In the genomic region with DNA sequence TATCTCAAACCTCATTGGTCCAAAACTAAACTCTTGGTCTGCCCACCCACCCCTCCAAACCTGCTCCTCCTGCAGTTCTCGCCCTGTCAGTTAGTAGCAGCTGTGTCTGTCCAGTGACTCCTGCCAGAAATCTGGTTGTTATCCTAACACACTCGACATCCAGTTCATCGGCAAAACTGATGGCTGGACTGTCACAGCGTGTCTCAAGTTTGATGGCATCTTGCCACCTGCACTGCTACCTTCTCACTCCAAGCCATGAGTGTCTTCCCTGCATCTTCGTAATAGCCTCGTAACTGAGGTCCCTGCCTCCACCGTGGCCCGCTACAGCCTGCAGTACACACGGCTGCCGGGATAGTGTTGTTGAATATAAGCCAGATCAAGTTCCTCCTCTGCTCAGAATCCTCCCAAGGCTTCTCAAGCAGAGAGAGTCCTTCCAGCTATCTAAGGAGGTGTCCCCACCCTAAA, we compare ENCODE assay signal across 23 cellular contexts.
DNase-seq lines count a peak whose midpoint lies in the region; ATAC-seq and TF ChIP-seq lines count a peak whose summit lies in the region.
"Had no signal": no experiment of that assay in that cellular context is flagged by ENCODE, and none has a peak within 500 bp of the region (broad histone marks: within the 10 kb centered on the region; RNA-seq: fewer than 3 reads in every experiment).

No MANE protein-coding gene starts in this region.

- H3K9ac ChIP-seq in IMR-90 (ENCODE audit: low read depth, low read length): no peak overlapping the region

- no peaks in the 10 kb centered on the region for H3K9me3 ChIP-seq in IMR-90 (ENCODE audit: control insufficient read depth, insufficient read depth, low read length)
- H3K9me3 ChIP-seq: SJSA1 had no signal

- no peaks in the 10 kb centered on the region for H3K9me3 Mint-ChIP-seq in nephron progenitor cell
- H3K9me3 Mint-ChIP-seq: mesothelial cell of epicardium, nephron had no signal

- no peaks in the 10 kb centered on the region for H3K27me3 ChIP-seq in IMR-90 (ENCODE audit: control insufficient read depth, insufficient read depth, low read length)
- H3K27me3 ChIP-seq: SJSA1 had no signal

- dilution Hi-C loops in IMR-90 (cut with HindIII; ENCODE audit: low sequenced_read_pairs, unreplicated experiment): no loop called here

- H3K4me2 ChIP-seq in IMR-90 (ENCODE audit: low read depth, low read length): no peak overlapping the region
- H3K4me2 ChIP-seq: PC-9 had no signal

- no peak overlapping the region for H2AK9ac ChIP-seq in IMR-90 (replicated peaks; ENCODE audit: low read depth, low read length, poor library complexity)

- no peak for TF ChIP-seq RAD21 in IMR-90 (IDR thresholded peaks at IDR 0.05; ENCODE audit: low read length)

- H3K23ac ChIP-seq in IMR-90 (ENCODE audit: low read depth, low read length): no peak overlapping the region

- no peak overlapping the region for H2BK20ac ChIP-seq in IMR-90 (ENCODE audit: low read depth, low read length)

- H3K79me1 ChIP-seq in IMR-90 (ENCODE audit: low read depth in 1 of 2, low read length in 2 of 2): no peaks in the 10 kb centered on the region; a peak in 1 of 4 replicates

- H2AFZ ChIP-seq in IMR-90 (replicated peaks; ENCODE audit: low read length, poor library complexity): peak overlapping the region; percentile 56
- H2AFZ ChIP-seq: PC-9 had no signal

- in situ Hi-C loops in IMR-90 (cut with MboI; ENCODE audit: low sequenced_read_pairs): no loop called here

- no peak overlapping the region for H2BK120ac ChIP-seq in IMR-90 (ENCODE audit: low read depth, low read length)

- peak overlapping the region; percentile 77 for H3K27ac Mint-ChIP-seq in nephron progenitor cell
- H3K27ac Mint-ChIP-seq: activated CD4-positive, alpha-beta memory T cell treated with anti-CD3 and anti-CD28 coated beads, Interleukin-2, amount 10 ng/mL, durations not matched to agents 7 days and 5 days; CD4-positive, CD25-positive, alpha-beta regulatory T cell; mesothelial cell of epicardium; stimulated activated effector memory CD8-positive, alpha-beta T cell treated with anti-CD3 and anti-CD28 coated beads, Interleukin-12 subunit alpha, Interleukin-12 subunit beta, amount 100 ng/mL, for 72 hours; T-helper 1 cell treated with Interleukin-12 subunit alpha and Interleukin-12 subunit beta and Interleukin-4 antibody, amounts not matched to agents 30 μg/mL and 1 μg/mL, for 36 hours had no signal

- peaks cover 9% of the 10 kb centered on the region for H3K36me3 Mint-ChIP-seq in nephron progenitor cell (ENCODE audit: low read depth)
- H3K36me3 Mint-ChIP-seq: CD4-positive, CD25-positive, alpha-beta regulatory T cell had no signal

- peaks cover under 1% of the 10 kb centered on the region; the same call in 1 of the 2 replicates for H3K36me3 ChIP-seq in IMR-90 (ENCODE audit: control insufficient read depth, insufficient read depth, low read length)
- H3K36me3 ChIP-seq: SJSA1 had no signal

- no peak overlapping the region for H2BK5ac ChIP-seq in IMR-90 (ENCODE audit: low read depth, low read length, poor library complexity, severe bottlenecking)

- H3K4ac ChIP-seq in IMR-90 (ENCODE audit: low read depth, low read length): no peak overlapping the region; the same call in 1 of the 2 replicates

- H3K56ac ChIP-seq in IMR-90 (ENCODE audit: extremely low read depth, insufficient read depth, low read length): no peak overlapping the region

- H2AK5ac ChIP-seq in IMR-90 (ENCODE audit: low read depth, low read length): 0 out of 2 replicates have a peak overlapping the region, but pooled peaks have one; percentile 31

- TF ChIP-seq CTCF in IMR-90 (conservative IDR thresholded peaks at IDR 0.05; ENCODE audit: low read depth, low read length): no peak
- TF ChIP-seq CTCF in fibroblast of mammary gland (conservative IDR thresholded peaks at IDR 0.05; ENCODE audit: control insufficient read depth, insufficient read depth, low read depth, low read length): no peak
- TF ChIP-seq CTCF in nephron progenitor cell (IDR thresholded peaks at IDR 0.05): no peak

- no TSS peak for BruUV-seq in IMR-90 (replicated peaks; lab: Mats Ljungman, UMichigan)

- 0 out of 2 replicates have a peak, but pooled peaks cover 6% of the 10 kb centered on the region for H3K9me1 ChIP-seq in IMR-90 (ENCODE audit: insufficient read depth, low read length)

- 42% methylated on average over 4 of the region's 10 CpGs; no CpG with 5 or more reads in 1 of the 2 experiments for WGBS in IMR-90 (ENCODE audit: extremely low coverage in 2 of 2, insufficient read length in 1 of 2), 2 experiments

- peaks cover 6% of the 10 kb centered on the region for H3K27me3 Mint-ChIP-seq in nephron progenitor cell (ENCODE audit: low read depth, poor library complexity)
- H3K27me3 Mint-ChIP-seq: activated CD4-positive, alpha-beta memory T cell treated with anti-CD3 and anti-CD28 coated beads, Interleukin-2, amount 10 ng/mL, durations not matched to agents 7 days and 5 days; CD4-positive, CD25-positive, alpha-beta regulatory T cell had no signal

- peaks cover 4% of the 10 kb centered on the region for H3K4me1 ChIP-seq in IMR-90 (ENCODE audit: control insufficient read depth, insufficient read depth, low read length)

- TF ChIP-seq POLR2A in IMR-90 (IDR thresholded peaks at IDR 0.05; ENCODE audit: low read depth, low read length): no peak

- ATAC-seq in IMR-90 (ENCODE audit: low read depth): no peak
- ATAC-seq in GM21360 (IDR thresholded peaks at IDR 0.05; ENCODE audit: unreplicated experiment): no peak
- ATAC-seq: GM12878; stimulated activated effector memory CD8-positive, alpha-beta T cell treated with anti-CD3 and anti-CD28 coated beads, Interleukin-12 subunit alpha, Interleukin-12 subunit beta, amount 100 ng/mL, for 72 hours had no signal

- H4K8ac ChIP-seq in IMR-90 (ENCODE audit: low read depth in 2 of 2, low read length in 2 of 2): no peak overlapping the region

- H4K5ac ChIP-seq in IMR-90 (ENCODE audit: low read depth, low read length): no peak overlapping the region

- H4K20me1 ChIP-seq in IMR-90 (ENCODE audit: insufficient read depth, low read length): no peaks in the 10 kb centered on the region

- no peak overlapping the region for H3K27ac ChIP-seq in IMR-90 (ENCODE audit: insufficient read depth, low read length)
- H3K27ac ChIP-seq in temporal lobe (ENCODE audit: low read depth, low read length): peak overlapping the region; percentile 54
- H3K27ac ChIP-seq: PC-9, SJSA1, VCaP had no signal

- DNase-seq in IMR-90 (no peak), fibroblast of mammary gland (ENCODE audit: low read depth) (peak; percentile 42), nephron progenitor cell (no peak), HuH-7.5 (ENCODE audit: low spot score) (no peak), HK-2 (ENCODE audit: unreplicated experiment) (no peak), NCI-H1092 treated with DMSO at 0.1 percent for 48 hours (lab: John Stamatoyannopoulos, UW) (no peak)
- DNase-seq: activated CD4-positive, alpha-beta memory T cell treated with anti-CD3 and anti-CD28 coated beads, Interleukin-2, amount 10 ng/mL, durations not matched to agents 7 days and 5 days; CD4-positive, CD25-positive, alpha-beta regulatory T cell; cerebellar nuclear complex; HCEC 1CT; hippocampal formation; NCI-H1694 treated with DMSO at 0.1 percent for 48 hours; NCI-H2227 treated with DMSO at 0.1 percent for 48 hours; PC-9 had no signal

- POLR2A ChIA-PET in IMR-90 (lab: Charles Lee; ENCODE audit: unreplicated experiment): no interaction called here

- intact Hi-C loops in IMR-90 (cut with micrococcal nuclease): no loop called here

- peaks cover 43% of the 10 kb centered on the region for H3K4me1 Mint-ChIP-seq in nephron progenitor cell
- H3K4me1 Mint-ChIP-seq: activated CD4-positive, alpha-beta memory T cell treated with anti-CD3 and anti-CD28 coated beads, Interleukin-2, amount 10 ng/mL, durations not matched to agents 7 days and 5 days; CD4-positive, CD25-positive, alpha-beta regulatory T cell; mesothelial cell of epicardium had no signal

- CTCF ChIA-PET in IMR-90 (lab: Yijun Ruan, JAX): no interaction called here

- H2BK15ac ChIP-seq in IMR-90 (ENCODE audit: low read depth, low read length): no peak overlapping the region

- peak overlapping the region; percentile 6 for H3K4me3 Mint-ChIP-seq in nephron progenitor cell
- H3K4me3 Mint-ChIP-seq: activated CD4-positive, alpha-beta memory T cell treated with anti-CD3 and anti-CD28 coated beads, Interleukin-2, amount 10 ng/mL, durations not matched to agents 7 days and 5 days; mesothelial cell of epicardium; nephron; stimulated activated effector memory CD8-positive, alpha-beta T cell treated with anti-CD3 and anti-CD28 coated beads, Interleukin-12 subunit alpha, Interleukin-12 subunit beta, amount 100 ng/mL, for 72 hours; T-helper 1 cell treated with Interleukin-12 subunit alpha and Interleukin-12 subunit beta and Interleukin-4 antibody, amounts not matched to agents 30 μg/mL and 1 μg/mL, for 36 hours had no signal

- H3K4me3 ChIP-seq in IMR-90 (ENCODE audit: insufficient read depth, low read depth, low read length): no peak overlapping the region
- H3K4me3 ChIP-seq in fibroblast of mammary gland (ENCODE audit: control insufficient read depth, low read depth, low read length): no peak overlapping the region
- H3K4me3 ChIP-seq: GM12878, PC-9, SJSA1 had no signal

- no peak overlapping the region for H3K14ac ChIP-seq in IMR-90 (replicated peaks; ENCODE audit: low read depth, low read length)

- no peak overlapping the region for H3K18ac ChIP-seq in IMR-90 (ENCODE audit: low read depth, low read length)

- H4K91ac ChIP-seq in IMR-90 (ENCODE audit: insufficient read depth, low read depth, low read length): no peak overlapping the region

TF ChIP-seq in IMR-90, 13 proteins besides CTCF, POLR2A, EP300 and RAD21 (continues in another document):
- TF ChIP-seq NFE2L2 (IDR thresholded peaks at IDR 0.05; ENCODE audit: low read depth, low read length) (no peak), CHD1 (IDR thresholded peaks at IDR 0.05; ENCODE audit: low read depth, low read length) (no peak), CEBPB (IDR thresholded peaks at IDR 0.05; ENCODE audit: low read depth, low read length) (no peak), SMC3 (IDR thresholded peaks at IDR 0.05; ENCODE audit: low read depth, low read length) (no peak), RCOR1 (IDR thresholded peaks at IDR 0.05; ENCODE audit: insufficient replicate concordance, low read length) (no peak), MXI1 (IDR thresholded peaks at IDR 0.05; ENCODE audit: borderline replicate concordance, low read depth, low read length) (no peak), RFX5 (IDR thresholded peaks at IDR 0.05; ENCODE audit: low read depth, low read length) (no peak), BHLHE40 (IDR thresholded peaks at IDR 0.05; ENCODE audit: low read depth, low read length) (no peak)
- TF ChIP-seq, protein P1, sequence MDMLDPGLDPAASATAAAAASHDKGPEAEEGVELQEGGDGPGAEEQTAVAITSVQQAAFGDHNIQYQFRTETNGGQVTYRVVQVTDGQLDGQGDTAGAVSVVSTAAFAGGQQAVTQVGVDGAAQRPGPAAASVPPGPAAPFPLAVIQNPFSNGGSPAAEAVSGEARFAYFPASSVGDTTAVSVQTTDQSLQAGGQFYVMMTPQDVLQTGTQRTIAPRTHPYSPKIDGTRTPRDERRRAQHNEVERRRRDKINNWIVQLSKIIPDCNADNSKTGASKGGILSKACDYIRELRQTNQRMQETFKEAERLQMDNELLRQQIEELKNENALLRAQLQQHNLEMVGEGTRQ (IDR thresholded peaks at IDR 0.05; ENCODE audit: low read depth, low read length): no peak
